Comparison of ENCODE assay signal across 1 cellular context in genomic region chr11:85664561-85665481, GRCh38.
TF ChIP-seq lines count a peak whose summit lies in the region.

Gene CREBZF (minus strand): TSS chr11:85665129. CDS start chr11:85664875, 254 bp downstream.

TF ChIP-seq in WTC11, 78 proteins besides CTCF, POLR2A, EP300 and RAD21 (continued from another document):
- TF ChIP-seq ZSCAN18 (CRISPR knock-in tag; IDR thresholded peaks at IDR 0.05) (no peak), ZNF425 (CRISPR knock-in tag; conservative IDR thresholded peaks at IDR 0.05) (no peak), EMX1 (CRISPR knock-in tag; IDR thresholded peaks at IDR 0.05) (no peak), TEAD4 (CRISPR knock-in tag; IDR thresholded peaks at IDR 0.05) (no peak), TP53 (CRISPR knock-in tag; IDR thresholded peaks at IDR 0.05) (peak; percentile 32; the same call in 1 of the 2 replicates), OVOL2 (CRISPR knock-in tag; IDR thresholded peaks at IDR 0.05; ENCODE audit: borderline replicate concordance) (no peak), HMGXB4 (CRISPR knock-in tag; IDR thresholded peaks at IDR 0.05) (no peak)
